Comparison of ENCODE assay signal across 8 cellular contexts in genomic region chr5:131536211-131536826, GRCh38.
DNase-seq lines count a peak whose midpoint lies in the region; ATAC-seq and TF ChIP-seq lines count a peak whose summit lies in the region.

No MANE protein-coding gene starts in this region.

- ATAC-seq in heart left ventricle: peak; percentile 49 to 76 (median 68)
- ATAC-seq in HG02938 (IDR thresholded peaks at IDR 0.05; ENCODE audit: unreplicated experiment): peak; percentile 98
- peak; percentile 75 for ATAC-seq in stimulated activated naive CD8-positive, alpha-beta T cell treated with anti-CD3 and anti-CD28 coated beads, Interleukin-15, amount 100 ng/mL, for 72 hours

- H3K4me1 ChIP-seq in heart left ventricle: peaks cover 0 to 51% (median 10%) of the 10 kb centered on the region in 12 donors
- H3K4me1 ChIP-seq in right atrium auricular region: peaks cover 0 to 4% of the 10 kb centered on the region in 2 donors

- WGBS in heart left ventricle, 4 donors: 51 to 60% (median 57%) methylated on average over 6 of the region's 6 CpGs

- H3K4me3 ChIP-seq in heart left ventricle (peak overlapping the region in 3 of 12 donors; percentile 1 to 3 (median 2)), right atrium auricular region (no peak overlapping the region)

- H3K9me3 Mint-ChIP-seq in chondrocyte (ENCODE audit: low read depth): no peaks in the 10 kb centered on the region
- no peaks in the 10 kb centered on the region for H3K9me3 Mint-ChIP-seq in stimulated activated naive CD8-positive, alpha-beta T cell treated with anti-CD3 and anti-CD28 coated beads, Interleukin-15, amount 100 ng/mL, for 72 hours

- peak overlapping the region; percentile 58 for H3K27ac Mint-ChIP-seq in chondrocyte (ENCODE audit: unreplicated experiment)
- peak overlapping the region; percentile 28 to 90 for H3K27ac Mint-ChIP-seq in stimulated activated naive CD8-positive, alpha-beta T cell treated with anti-CD3 and anti-CD28 coated beads, Interleukin-15, amount 100 ng/mL, for 72 hours

- no peaks in the 10 kb centered on the region for H3K27me3 Mint-ChIP-seq in chondrocyte (ENCODE audit: low read depth)
- H3K27me3 Mint-ChIP-seq in stimulated activated naive CD8-positive, alpha-beta T cell treated with anti-CD3 and anti-CD28 coated beads, Interleukin-15, amount 100 ng/mL, for 72 hours: no peaks in the 10 kb centered on the region

- TF ChIP-seq POLR2A in heart left ventricle (IDR thresholded peaks at IDR 0.05): no peak

- H3K27me3 ChIP-seq in heart left ventricle (no peaks in the 10 kb centered on the region), right atrium auricular region (no peaks in the 10 kb centered on the region)

- H3K4me3 Mint-ChIP-seq in chondrocyte (ENCODE audit: unreplicated experiment): no peak overlapping the region
- peak overlapping the region; percentile 69 to 80 for H3K4me3 Mint-ChIP-seq in stimulated activated naive CD8-positive, alpha-beta T cell treated with anti-CD3 and anti-CD28 coated beads, Interleukin-15, amount 100 ng/mL, for 72 hours

- H3K4me1 Mint-ChIP-seq in chondrocyte (ENCODE audit: low read depth): peaks cover 22% of the 10 kb centered on the region
- peaks cover 82% of the 10 kb centered on the region for H3K4me1 Mint-ChIP-seq in stimulated activated naive CD8-positive, alpha-beta T cell treated with anti-CD3 and anti-CD28 coated beads, Interleukin-15, amount 100 ng/mL, for 72 hours

- H3K36me3 ChIP-seq in heart left ventricle: peaks cover 0 to 3% (median 0%) of the 10 kb centered on the region in 9 donors
- H3K36me3 ChIP-seq in right atrium auricular region: no peaks in the 10 kb centered on the region

- peak overlapping the region in 2 of 12 donors; percentile 21 to 30 for H3K27ac ChIP-seq in heart left ventricle
- no peak overlapping the region for H3K27ac ChIP-seq in right atrium auricular region

- DNase-seq in heart left ventricle: no peak
- DNase-seq in right atrium auricular region (ENCODE audit: low spot score): no peak
- DNase-seq in NCI-H524 (lab: John Stamatoyannopoulos, UW): peak; percentile 67 to 91
- DNase-seq in chondrocyte (ENCODE audit: low spot score): no peak
- no peak for DNase-seq in stimulated activated naive CD8-positive, alpha-beta T cell treated with anti-CD3 and anti-CD28 coated beads, Interleukin-15, amount 100 ng/mL, for 72 hours
- no peak for DNase-seq in mucosa of gallbladder (ENCODE audit: low spot score)
- no peak for DNase-seq in occipital lobe (lab: John Stamatoyannopoulos, UW)

- H3K9me3 ChIP-seq in heart left ventricle: no peaks in the 10 kb centered on the region
- H3K9me3 ChIP-seq in right atrium auricular region: no peaks in the 10 kb centered on the region

- intact Hi-C loops in heart left ventricle (cut with DNase I): no loop called here

- TF ChIP-seq CTCF in heart left ventricle (IDR thresholded peaks at IDR 0.05) (no peak), right atrium auricular region (IDR thresholded peaks at IDR 0.05) (no peak), chondrocyte (IDR thresholded peaks at IDR 0.05) (no peak)

- peaks cover 3% of the 10 kb centered on the region for H3K36me3 Mint-ChIP-seq in chondrocyte (ENCODE audit: low read depth)

Comparison
In these comparisons a context has a peak if more than half of its experiments do, and no peak if none do; other contexts are left out.
1. DNase-seq: peak in NCI-H524 (2 of 2); none in heart left ventricle (0 of 5), right atrium auricular region (single experiment), chondrocyte (single experiment), stimulated activated naive CD8-positive, alpha-beta T cell treated with anti-CD3 and anti-CD28 coated beads, Interleukin-15, amount 100 ng/mL, for 72 hours (0 of 2), mucosa of gallbladder (single experiment) and occipital lobe (single experiment).
2. Peak in every context shown above with its lines, with median percentiles within 50 percentile points of each other: ATAC-seq.